In the genomic region with DNA sequence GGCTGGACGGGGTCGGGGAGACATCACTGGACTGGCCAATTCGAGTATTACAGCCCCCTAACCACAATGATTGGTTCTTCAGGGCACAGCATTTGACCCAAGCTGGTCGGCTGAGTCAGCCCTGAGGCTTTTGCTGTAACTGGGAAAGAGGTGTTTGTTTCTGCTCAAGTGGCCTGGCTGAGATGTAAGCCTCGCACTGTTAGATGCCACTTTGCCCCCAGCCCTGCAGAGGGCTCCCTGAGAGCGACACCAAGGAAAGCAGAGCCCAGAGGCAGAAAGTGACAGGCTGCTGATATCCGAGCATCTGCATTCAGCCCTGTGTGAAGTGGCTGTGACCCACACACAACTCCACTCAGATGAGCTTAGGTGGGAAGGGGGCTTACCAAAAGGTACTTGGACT, we compare ENCODE assay signal across 2 cellular contexts.
TF ChIP-seq lines count a peak whose summit lies in the region.

No MANE protein-coding gene starts in this region.

TF ChIP-seq in H1, 55 proteins besides CTCF, POLR2A, EP300 and RAD21:
- TF ChIP-seq SP4 (IDR thresholded peaks at IDR 0.05; ENCODE audit: low read length) (no peak), HDAC2 (IDR thresholded peaks at IDR 0.05; ENCODE audit: borderline replicate concordance in 1 of 2, low read depth in 2 of 2, low read length in 2 of 2) (0 out of 4 replicates have a peak, but pooled peaks of 1 of the 2 experiments have one; percentile 74), CREB1 (IDR thresholded peaks at IDR 0.05) (no peak), NRF1 (IDR thresholded peaks at IDR 0.05; ENCODE audit: low read depth, low read length) (no peak), EGR1 (IDR thresholded peaks at IDR 0.05; ENCODE audit: borderline replicate concordance, low read depth, low read length) (no peak), PHF8 (conservative IDR thresholded peaks at IDR 0.05; ENCODE audit: low read depth, low read length) (no peak), TAF1 (IDR thresholded peaks at IDR 0.05; ENCODE audit: low read depth, low read length) (no peak), SIN3A (conservative IDR thresholded peaks at IDR 0.05 in 1 of 2, IDR thresholded peaks at IDR 0.05 in 1 of 2; ENCODE audit: low read depth in 1 of 2, low read length in 2 of 2) (peak in 1 of 2 experiments; percentile 46; a peak in 1 of 4 replicates), RXRA (IDR thresholded peaks at IDR 0.05; ENCODE audit: insufficient read depth, low read depth, low read length) (no peak), POU5F1 (IDR thresholded peaks at IDR 0.05; ENCODE audit: low read depth, low read length) (no peak), YY1 (IDR thresholded peaks at IDR 0.05; ENCODE audit: low read depth, low read length) (no peak), SIX5 (IDR thresholded peaks at IDR 0.05; ENCODE audit: low read depth, low read length) (no peak)

TF ChIP-seq in GM12891, 5 proteins besides CTCF, POLR2A, EP300 and RAD21:
- TF ChIP-seq POLR2AphosphoS5 (IDR thresholded peaks at IDR 0.05; ENCODE audit: low read depth, low read length), result no peak
- no peak for TF ChIP-seq SPI1 (IDR thresholded peaks at IDR 0.05; ENCODE audit: low read depth, low read length)
- TF ChIP-seq POU2F2 (IDR thresholded peaks at IDR 0.05; ENCODE audit: low read depth, low read length), result no peak
- TF ChIP-seq TAF1 (IDR thresholded peaks at IDR 0.05; ENCODE audit: low read depth, low read length), result no peak
TF ChIP-seq in GM12891: peak in this region for 0.
